Comparison of ENCODE assay signal across 8 cellular contexts in genomic region chr4:39697740-39698423, GRCh38. TPM values are rescaled to one million over a fixed set of nuclear protein-coding genes. Genes with fewer than 3 reads are reported as not detected.
DNase-seq lines count a peak whose midpoint lies in the region; TF ChIP-seq lines count a peak whose summit lies in the region.

TSS of gene UBE2K (plus strand) at chr4:39698136. CDS start at chr4:39698328, 192 bp downstream.

- peak within 1 kb of the TSS; percentile 67 for H3K27ac ChIP-seq in DOHH2 (ENCODE audit: low read depth, low read length)
- peak within 1 kb of the TSS; percentile 90 for H3K27ac ChIP-seq in GM23248
- peak within 1 kb of the TSS; percentile 89 for H3K27ac ChIP-seq in RWPE1

- H3K79me2 ChIP-seq in DOHH2 (ENCODE audit: control insufficient read depth, low read length): peaks cover 60% of the 10 kb centered on the region
- H3K79me2 ChIP-seq in GM23248 (ENCODE audit: insufficient read depth): peaks cover 56% of the 10 kb centered on the region

- H3K4me1 Mint-ChIP-seq in nephron: peaks cover 32% of the 10 kb centered on the region
- peaks cover 51% of the 10 kb centered on the region for H3K4me1 Mint-ChIP-seq in stimulated activated naive CD8-positive, alpha-beta T cell treated with anti-CD3 and anti-CD28 coated beads, Interleukin-15, Interleukin-2, amounts not matched to agents 100 ng/mL and 50 ng/mL, for 24 hours (ENCODE audit: low read depth)

- POLR2A ChIA-PET in RWPE1 (lab: Yijun Ruan, JAX; ENCODE audit: low non-redundant PET): interaction anchor here (1.2 kb wide), 1 partner anchor 273 kb away, joined by 3 read pairs; no protein-coding TSS in a partner anchor

- 1% methylated on average over 67 to 78 of the region's 84 CpGs for WGBS in GM23248 (ENCODE audit: low coverage in 1 of 2, low lambda C conversion rate in 2 of 2, missing lambda C conversion rate in 2 of 2), 2 experiments

- H3K4me1 ChIP-seq in DOHH2 (ENCODE audit: control insufficient read depth, low read length) (peaks cover 33% of the 10 kb centered on the region), GM23248 (ENCODE audit: insufficient read depth) (peaks cover 29% of the 10 kb centered on the region)

- in situ Hi-C loops in GM23248 (cut with MboI): loop anchor here (25.0 kb wide), 1 partner anchor 614 kb away; no protein-coding TSS in a partner anchor

- TF ChIP-seq CTCF in DOHH2 (IDR thresholded peaks at IDR 0.05; ENCODE audit: low read depth, low read length, poor library complexity, severe bottlenecking) (no peak), RWPE1 (conservative IDR thresholded peaks at IDR 0.05; ENCODE audit: low read depth) (no peak), fibroblast of pulmonary artery (IDR thresholded peaks at IDR 0.05; ENCODE audit: low read length, missing control alignments) (no peak), nephron (IDR thresholded peaks at IDR 0.05; ENCODE audit: unreplicated experiment in 3 of 3) (no peak)

- no peaks in the 10 kb centered on the region for H3K9me2 ChIP-seq in DOHH2 (replicated peaks; ENCODE audit: control insufficient read depth, low read length)
- H3K9me2 ChIP-seq in GM23248 (ENCODE audit: insufficient read depth): no peaks in the 10 kb centered on the region

- H3K4me2 ChIP-seq in DOHH2 (ENCODE audit: low read length) (peak within 1 kb of the TSS; percentile 83), GM23248 (ENCODE audit: unreplicated experiment) (peak within 1 kb of the TSS; percentile 99)

- peaks cover 35% of the 10 kb centered on the region for H3K36me3 ChIP-seq in DOHH2 (ENCODE audit: control insufficient read depth, low read length)
- no peaks in the 10 kb centered on the region for H3K36me3 ChIP-seq in GM23248 (ENCODE audit: low read depth)

- H3K9ac ChIP-seq in GM23248: peak within 1 kb of the TSS; percentile 90

- peak within 1 kb of the TSS; percentile 96 to 98 (median 97) for H3K4me3 Mint-ChIP-seq in nephron
- peak within 1 kb of the TSS; percentile 97 for H3K4me3 Mint-ChIP-seq in stimulated activated naive CD8-positive, alpha-beta T cell treated with anti-CD3 and anti-CD28 coated beads, Interleukin-15, Interleukin-2, amounts not matched to agents 100 ng/mL and 50 ng/mL, for 24 hours

- H3F3A ChIP-seq in DOHH2 (ENCODE audit: control insufficient read depth, insufficient read depth): peaks cover 6% of the 10 kb centered on the region
- H3F3A ChIP-seq in GM23248 (ENCODE audit: insufficient read depth): peaks cover 20% of the 10 kb centered on the region; the same call in 1 of the 2 replicates

- H3K9me3 ChIP-seq in DOHH2 (ENCODE audit: control insufficient read depth, insufficient read depth, low read length) (no peaks in the 10 kb centered on the region), GM23248 (ENCODE audit: low read depth) (no peaks in the 10 kb centered on the region)

- H4K20me1 ChIP-seq in DOHH2 (ENCODE audit: control insufficient read depth, insufficient read depth, low read depth, low read length) (peaks cover 12% of the 10 kb centered on the region; the same call in 1 of the 2 replicates), GM23248 (ENCODE audit: insufficient read depth) (0 out of 2 replicates have a peak, but pooled peaks cover 5% of the 10 kb centered on the region)

- CTCF ChIA-PET in RWPE1 (lab: Yijun Ruan, JAX): no interaction called here

- peak; percentile 96 for DNase-seq in GM23248
- DNase-seq in Kasumi-1 (lab: John Stamatoyannopoulos, UW): peak; percentile 64 to 68
- DNase-seq in RWPE1 (ENCODE audit: low spot score): peak; percentile 92
- peak; percentile 86 for DNase-seq in activated T-helper 9 cell treated with anti-CD3 and anti-CD28 coated beads, Interleukin-2, amount 50 U/mL, for 16 hours (ENCODE audit: low read depth)
- peak; percentile 88 for DNase-seq in fibroblast of pulmonary artery (ENCODE audit: low read depth)

- peak within 1 kb of the TSS; percentile 85 for H2AFZ ChIP-seq in GM23248

- peaks cover 5% of the 10 kb centered on the region for H3K27me3 Mint-ChIP-seq in nephron (ENCODE audit: low read depth)
- H3K27me3 Mint-ChIP-seq in stimulated activated naive CD8-positive, alpha-beta T cell treated with anti-CD3 and anti-CD28 coated beads, Interleukin-15, Interleukin-2, amounts not matched to agents 100 ng/mL and 50 ng/mL, for 24 hours: no peaks in the 10 kb centered on the region

- peaks cover 11% of the 10 kb centered on the region for H3K36me3 Mint-ChIP-seq in nephron (ENCODE audit: low read depth)
- peaks cover 17% of the 10 kb centered on the region for H3K36me3 Mint-ChIP-seq in stimulated activated naive CD8-positive, alpha-beta T cell treated with anti-CD3 and anti-CD28 coated beads, Interleukin-15, Interleukin-2, amounts not matched to agents 100 ng/mL and 50 ng/mL, for 24 hours (ENCODE audit: low read depth)

- no peaks in the 10 kb centered on the region for H3K27me3 ChIP-seq in DOHH2 (ENCODE audit: control insufficient read depth, low read length)
- H3K27me3 ChIP-seq in GM23248 (replicated peaks; ENCODE audit: insufficient read depth): no peaks in the 10 kb centered on the region

- peak within 1 kb of the TSS; percentile 98 to 99 (median 98) for H3K27ac Mint-ChIP-seq in nephron
- H3K27ac Mint-ChIP-seq in stimulated activated naive CD8-positive, alpha-beta T cell treated with anti-CD3 and anti-CD28 coated beads, Interleukin-15, Interleukin-2, amounts not matched to agents 100 ng/mL and 50 ng/mL, for 24 hours: peak within 1 kb of the TSS; percentile 99

- peak within 1 kb of the TSS; percentile 93 for H3K4me3 ChIP-seq in DOHH2 (ENCODE audit: low read length)
- H3K4me3 ChIP-seq in GM23248: peak within 1 kb of the TSS; percentile 91
- H3K4me3 ChIP-seq in fibroblast of pulmonary artery (replicated peaks; ENCODE audit: low read depth, low read length): peak within 1 kb of the TSS; percentile 96

- no peaks in the 10 kb centered on the region for H3K9me3 Mint-ChIP-seq in nephron
- H3K9me3 Mint-ChIP-seq in stimulated activated naive CD8-positive, alpha-beta T cell treated with anti-CD3 and anti-CD28 coated beads, Interleukin-15, Interleukin-2, amounts not matched to agents 100 ng/mL and 50 ng/mL, for 24 hours: no peaks in the 10 kb centered on the region

RNA-seq across cellular contexts. Expression of gene UBE2K, which starts in this region (rescaled TPM):
- 22.3 and 26.7 TPM in 2 replicates for total RNA-seq in GM23248 (2014; rRNA removed; shearing (Covaris generic))
- polyA plus RNA-seq in GM23248 (2016; fragmentation: Nextera tagmentation; extraction: Ambion mirVana): 127 and 133 TPM in 2 replicates

Comparison
In these comparisons a context has a peak if more than half of its experiments do, and no peak if none do; other contexts are left out.
1. Peak in every context shown above with its lines: DNase-seq, H3K4me3 ChIP-seq and H3K27ac ChIP-seq.